ENCODE assay signal across 10 cellular contexts in genomic region chr19:35002037-35002535, GRCh38. TPM values are rescaled to one million over a fixed set of nuclear protein-coding genes. Genes with fewer than 3 reads are reported as not detected.
DNase-seq lines count a peak whose midpoint lies in the region; ATAC-seq and TF ChIP-seq lines count a peak whose summit lies in the region.
"Had no signal": no experiment of that assay in that cellular context is flagged by ENCODE, and none has a peak within 500 bp of the region (broad histone marks: within the 10 kb centered on the region; RNA-seq: fewer than 3 reads in every experiment).

No MANE protein-coding gene starts in this region.

- no peaks in the 10 kb centered on the region for H3K9me2 ChIP-seq in PC-3 (replicated peaks; ENCODE audit: low read length)

- H3K27ac ChIP-seq in PC-3 (ENCODE audit: low read length) (no peak overlapping the region), esophagus squamous epithelium (peak overlapping the region in 3 of 4 donors; percentile 34 to 98 (median 96)), gastrocnemius medialis (peak overlapping the region; percentile 91 to 99 (median 97)), vagina (no peak overlapping the region)

- POLR2A ChIA-PET in PC-3 (lab: Charles Lee; ENCODE audit: unreplicated experiment): interaction anchor here (0.7 kb wide), 1 partner anchor 1052 kb away, joined by 7 read pairs; the partner anchor contains the start of gene THAP8

- no peak overlapping the region for H2AFZ ChIP-seq in PC-3 (ENCODE audit: low read length)

- CTCF ChIA-PET in PC-3 (lab: Charles Lee): no interaction called here

- no peak for TF ChIP-seq CTCF in PC-3 (conservative IDR thresholded peaks at IDR 0.05; ENCODE audit: low read depth, low read length)
- TF ChIP-seq CTCF in esophagus squamous epithelium (IDR thresholded peaks at IDR 0.05): no peak
- no peak for TF ChIP-seq CTCF in gastrocnemius medialis (IDR thresholded peaks at IDR 0.05 in 4 of 5, conservative IDR thresholded peaks at IDR 0.05 in 1 of 5)
- no peak for TF ChIP-seq CTCF in vagina (IDR thresholded peaks at IDR 0.05)

- in situ Hi-C loops in gastrocnemius medialis (cut with MboI; ENCODE audit: low sequenced_read_pairs in 4 of 4): no loop called here

- TF ChIP-seq POLR2A in esophagus squamous epithelium (IDR thresholded peaks at IDR 0.05) (no peak), gastrocnemius medialis (IDR thresholded peaks at IDR 0.05) (no peak), vagina (IDR thresholded peaks at IDR 0.05) (no peak)

- H3F3A ChIP-seq in PC-3 (ENCODE audit: low read length, unreplicated experiment): no peaks in the 10 kb centered on the region

- H4K20me1 ChIP-seq in PC-3 (ENCODE audit: low read length): peaks cover 8% of the 10 kb centered on the region; the same call in 1 of the 2 replicates

- no TSS peak for BruUV-seq in PC-3 (replicated peaks; lab: Mats Ljungman, UMichigan)

- H3K4me2 ChIP-seq in PC-3 (ENCODE audit: low read length): peak overlapping the region; percentile 83

- H3K4me1 ChIP-seq in PC-3 (ENCODE audit: insufficient read depth, low read length) (peaks cover 28% of the 10 kb centered on the region), esophagus squamous epithelium (peaks cover 5 to 93% (median 47%) of the 10 kb centered on the region in 3 donors), gastrocnemius medialis (peaks cover 21 to 22% of the 10 kb centered on the region in 2 donors), vagina (peaks cover 62% of the 10 kb centered on the region)

- no peak for ATAC-seq in PC-3
- no peak for ATAC-seq in gastrocnemius medialis

- H3K4me3 ChIP-seq in PC-3 (ENCODE audit: low read length) (no peak overlapping the region; the same call in 1 of the 2 replicates), esophagus squamous epithelium (peak overlapping the region in 2 of 4 donors; percentile 87 to 98), gastrocnemius medialis (peak overlapping the region in 1 of 4 donors; percentile 76), vagina (no peak overlapping the region)

- DNase-seq in GM19238 (ENCODE audit: insufficient read length, low spot score): peak; percentile 0
- no peak for DNase-seq in PC-3
- no peak for DNase-seq in esophagus squamous epithelium (lab: John Stamatoyannopoulos, UW)
- no peak for DNase-seq in gastrocnemius medialis
- DNase-seq in vagina (ENCODE audit: extremely low spot score in 2 of 2): no peak
- DNase-seq in COR-L47 (lab: John Stamatoyannopoulos, UW): no peak
- DNase-seq in NCI-H2029 (lab: John Stamatoyannopoulos, UW): no peak
- DNase-seq: activated effector memory CD4-positive, alpha-beta T cell treated with Interleukin-2 at 50 U/mL for 16 hours; RPMI8226 had no signal

- H3K36me3 ChIP-seq in PC-3 (ENCODE audit: low read depth, low read length) (no peaks in the 10 kb centered on the region), esophagus squamous epithelium (peaks cover 0 to 9% (median 0%) of the 10 kb centered on the region in 3 donors), gastrocnemius medialis (no peaks in the 10 kb centered on the region), vagina (no peaks in the 10 kb centered on the region)

- WGBS in esophagus squamous epithelium, 2 donors: 87 to 90% methylated on average over 11 of the region's 11 CpGs

- H3K9ac ChIP-seq in PC-3 (ENCODE audit: low read length): no peak overlapping the region

- no peaks in the 10 kb centered on the region for H3K27me3 ChIP-seq in PC-3 (ENCODE audit: low read length)
- peaks cover 0 to 8% (median 0%) of the 10 kb centered on the region in 4 donors for H3K27me3 ChIP-seq in esophagus squamous epithelium
- no peaks in the 10 kb centered on the region for H3K27me3 ChIP-seq in gastrocnemius medialis
- H3K27me3 ChIP-seq in vagina: no peaks in the 10 kb centered on the region

- intact Hi-C loops in PC-3 (cut with micrococcal nuclease) (no loop called here), esophagus squamous epithelium (cut with DNase I) (no loop called here), gastrocnemius medialis (cut with DNase I; ENCODE audit: low total_unique reads) (no loop called here), vagina (cut with DNase I) (no loop called here)

- H3K9me3 ChIP-seq in PC-3 (ENCODE audit: low read length) (no peaks in the 10 kb centered on the region), esophagus squamous epithelium (no peaks in the 10 kb centered on the region), gastrocnemius medialis (no peaks in the 10 kb centered on the region), vagina (no peaks in the 10 kb centered on the region)

- H3K79me2 ChIP-seq in PC-3 (ENCODE audit: low read length): peaks cover 45% of the 10 kb centered on the region

RNA-seq across cellular contexts. Expression of gene GRAMD1A, which starts 2.0 kb away (rescaled TPM):
- total RNA-seq in PC-3 (2014; rRNA removed) (24.8 and 32.8 TPM in 2 replicates), esophagus squamous epithelium (10 to 100 TPM in 2 of 4 donors, 1 to 10 TPM in 2; 4.6 to 23.3 (median 8.8) TPM), gastrocnemius medialis (10 to 100 TPM; 38.8 to 45.1 (median 43.7) TPM), vagina (61.9 TPM)

RNA-seq across cellular contexts. Expression of gene SCN1B, which starts 28.2 kb away (rescaled TPM):
- 1.7 TPM in 2 replicates for total RNA-seq in PC-3 (2014; rRNA removed)
- total RNA-seq in esophagus squamous epithelium: 1 to 10 TPM in 2 of 4 donors, under 1 TPM in 1, not detected in 1; 0.26 to 5.9 (median 1.2) TPM
- total RNA-seq in gastrocnemius medialis: 100 to 1,000 TPM; 194 to 469 (median 289) TPM
- 8.6 TPM for total RNA-seq in vagina

RNA-seq across cellular contexts. Expression of gene ZNF792, which starts 38.1 kb away (rescaled TPM):
- total RNA-seq in PC-3 (2014; rRNA removed) (5.8 and 6.3 TPM in 2 replicates), esophagus squamous epithelium (1 to 10 TPM; 1.0 to 4.6 (median 2.7) TPM), gastrocnemius medialis (1 to 10 TPM; 1.7 to 3.5 (median 2.7) TPM), vagina (4.2 TPM)

RNA-seq across cellular contexts. Expression of gene HPN, which starts 39.4 kb away (rescaled TPM):
- total RNA-seq in PC-3 (2014; rRNA removed): 0.18 TPM in 1 of 2 replicates, not detected in the other
- under 1 TPM in 2 of 4 donors, not detected in 2; 0.19 to 0.47 TPM for total RNA-seq in esophagus squamous epithelium
- 10 to 100 TPM in 3 of 4 donors, 1 to 10 TPM in 1; 9.1 to 24.0 (median 17.1) TPM for total RNA-seq in gastrocnemius medialis
- total RNA-seq in vagina: not detected
- total RNA-seq: myocyte had no signal

Comparison
In these comparisons a context has a peak if more than half of its experiments do, and no peak if none do; other contexts are left out.
1. H3K27ac ChIP-seq: peak in esophagus squamous epithelium (3 of 4) and gastrocnemius medialis (4 of 4); none in PC-3 (single experiment) and vagina (single experiment).
2. RNA of gene SCN1B, which starts 28.2 kb away (total RNA-seq): 194 to 469 TPM in gastrocnemius medialis; 8.6 TPM in vagina (single experiment), 1.7 TPM in PC-3 and 0.26 to 5.9 TPM in esophagus squamous epithelium; every median in the first group is over 10 times any median in the second.